Comparison of ENCODE assay signal across 8 cellular contexts in the genomic region with DNA sequence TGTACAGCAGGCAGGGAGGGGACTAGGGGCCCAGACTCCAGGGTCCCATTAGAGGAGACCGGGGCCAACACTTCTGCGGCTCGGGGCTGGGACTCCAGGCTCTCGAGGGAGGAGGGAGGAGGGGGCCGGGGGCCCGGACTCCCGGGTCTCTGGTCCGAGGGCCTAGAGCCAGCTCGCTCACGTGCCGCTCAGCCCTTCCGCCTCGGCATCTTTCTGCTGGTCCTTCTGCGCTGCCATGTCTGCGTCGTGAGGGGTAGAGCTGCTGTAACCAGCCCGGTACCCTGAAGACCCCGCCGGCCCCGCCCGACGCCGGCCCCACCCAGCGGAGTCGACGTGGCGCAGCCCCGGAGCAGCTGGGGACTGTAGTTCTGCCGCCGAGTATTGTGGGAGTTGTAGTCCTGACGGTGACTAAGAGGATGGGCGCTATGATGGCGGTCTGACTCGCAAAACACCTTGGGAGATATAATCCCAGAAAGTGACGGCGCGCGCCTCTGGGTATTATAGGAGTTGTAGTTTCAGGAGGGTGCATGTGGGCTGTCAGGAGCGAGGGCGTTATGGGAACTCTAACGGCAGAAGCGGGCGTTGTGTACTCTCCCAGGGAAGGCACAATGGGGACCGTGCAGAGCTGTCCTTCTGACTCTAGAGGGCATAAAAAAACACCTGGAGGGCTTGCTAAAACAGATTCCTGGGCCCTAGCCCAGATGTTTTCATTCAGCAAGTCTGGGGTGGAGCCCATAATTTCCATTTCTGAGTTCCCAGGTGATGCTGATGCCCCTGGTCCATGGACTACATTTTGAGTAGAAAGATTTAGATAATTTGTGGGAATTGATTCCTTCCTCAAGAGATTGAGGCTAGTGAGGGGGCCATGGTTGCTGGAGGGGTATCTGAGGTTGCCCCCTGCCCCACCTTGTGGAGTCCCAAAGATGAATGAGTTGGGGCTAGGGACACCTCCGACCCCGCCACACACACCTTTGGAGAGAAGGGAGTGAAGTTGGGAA. TPM values are rescaled to one million over a fixed set of nuclear protein-coding genes. Genes with fewer than 3 reads are reported as not detected.
DNase-seq lines count a peak whose midpoint lies in the region; ATAC-seq and TF ChIP-seq lines count a peak whose summit lies in the region.

A gene with protein sequence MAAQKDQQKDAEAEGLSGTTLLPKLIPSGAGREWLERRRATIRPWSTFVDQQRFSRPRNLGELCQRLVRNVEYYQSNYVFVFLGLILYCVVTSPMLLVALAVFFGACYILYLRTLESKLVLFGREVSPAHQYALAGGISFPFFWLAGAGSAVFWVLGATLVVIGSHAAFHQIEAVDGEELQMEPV (minus strand): TSS at position 266 of the 998 bp plus-strand sequence. CDS start 29 bp downstream, at position 237.

- WGBS in adipose tissue, 3 donors, result 4 to 5% (median 5%) methylated on average over 46 of the region's 46 CpGs
- 5 to 11% (median 7%) methylated on average over 18 to 46 of the region's 46 CpGs for WGBS in heart left ventricle, 4 donors
- 5 to 12% methylated on average over 17 to 45 of the region's 46 CpGs for WGBS in upper lobe of left lung, 2 donors

- H3K4me3 ChIP-seq in heart left ventricle, result peak within 1 kb of the TSS; percentile 74 to 99 (median 95)
- peak within 1 kb of the TSS; percentile 82 to 99 (median 94) for H3K4me3 ChIP-seq in upper lobe of left lung

- CTCF ChIA-PET in T-cell (lab: Charles Lee), result interaction anchor here in 1 of 2 donors (1.5 kb wide), 1 partner anchor 84 kb away, joined by 3 read pairs; no protein-coding TSS in a partner anchor

- H3K9me3 ChIP-seq in heart left ventricle (no peaks in the 10 kb centered on the region), upper lobe of left lung (no peaks in the 10 kb centered on the region)

- H3K36me3 Mint-ChIP-seq in T-cell, result peaks cover 9% of the 10 kb centered on the region

- H3K27ac Mint-ChIP-seq in T-cell, result peak within 1 kb of the TSS; percentile 88 to 91

- H3K4me3 Mint-ChIP-seq in T-cell, result peak within 1 kb of the TSS; percentile 81 to 92 (median 84)

- H3K27ac ChIP-seq in adipose tissue (ENCODE audit: low read depth, low read length) (no peak within 1 kb of the TSS), heart left ventricle (peak within 1 kb of the TSS; percentile 60 to 94 (median 88)), upper lobe of left lung (peak within 1 kb of the TSS; percentile 88 to 94 (median 94))

- TF ChIP-seq CTCF in GM12873 (IDR thresholded peaks at IDR 0.05; ENCODE audit: insufficient read depth, low read depth, low read length, missing control alignments) (peak; percentile 55), heart left ventricle (IDR thresholded peaks at IDR 0.05) (peak in 4 of 12 donors; percentile 7 to 17 (median 14)), upper lobe of left lung (IDR thresholded peaks at IDR 0.05) (peak in 1 of 6 experiments; percentile 13)

- peak; percentile 80 for DNase-seq in NCI-H1436 treated with DMSO at 0.1 percent for 48 hours (lab: John Stamatoyannopoulos, UW)
- peak; percentile 75 to 93 (median 86) for DNase-seq in T-cell
- peak; percentile 90 to 93 (median 92) for DNase-seq in heart left ventricle
- peak; percentile 89 to 99 (median 93) for DNase-seq in posterior cingulate gyrus
- DNase-seq in upper lobe of left lung, result peak; percentile 95 to 97

- no peaks in the 10 kb centered on the region for H3K27me3 Mint-ChIP-seq in T-cell

- peaks cover 0 to 20% (median 5%) of the 10 kb centered on the region in 9 donors for H3K36me3 ChIP-seq in heart left ventricle
- H3K36me3 ChIP-seq in upper lobe of left lung, result peaks cover 0 to 24% (median 10%) of the 10 kb centered on the region in 4 donors

- peaks cover 3 to 28% (median 17%) of the 10 kb centered on the region in 12 donors for H3K4me1 ChIP-seq in heart left ventricle
- H3K4me1 ChIP-seq in upper lobe of left lung, result peaks cover 12 to 21% (median 20%) of the 10 kb centered on the region in 4 donors

- H3K27me3 ChIP-seq in heart left ventricle, result no peaks in the 10 kb centered on the region
- H3K27me3 ChIP-seq in upper lobe of left lung, result no peaks in the 10 kb centered on the region

- ATAC-seq in HG02763 (IDR thresholded peaks at IDR 0.05; ENCODE audit: unreplicated experiment) (peak; percentile 79), T-cell (replicated peaks in 1 of 4) (peak; percentile 92 to 95 (median 94)), heart left ventricle (peak; percentile 88 to 93 (median 91)), upper lobe of left lung (ENCODE audit: low FRiP score in 2 of 2) (peak; percentile 93 to 97)

- H3K4me1 Mint-ChIP-seq in T-cell, result peaks cover 18 to 20% (median 18%) of the 10 kb centered on the region in 3 donors

- no peaks in the 10 kb centered on the region for H3K9me3 Mint-ChIP-seq in T-cell

- POLR2A ChIA-PET in T-cell (lab: Charles Lee), result interaction anchor here in 1 of 2 donors (0.6 kb wide), 1 partner anchor 34 kb away, joined by 3 read pairs; no protein-coding TSS in a partner anchor

- intact Hi-C loops in heart left ventricle (cut with DNase I), result loop anchor here in 7 of 10 donors (5.0 kb wide), 4 partner anchors 77 to 118 kb away; a partner anchor contains a TSS
- intact Hi-C loops in posterior cingulate gyrus (cut with DNase I), result loop anchor here (2.0 kb wide), 1 partner anchor 101 kb away; no protein-coding TSS in a partner anchor

- no peak for TF ChIP-seq EP300 in upper lobe of left lung (IDR thresholded peaks at IDR 0.05)

- TF ChIP-seq POLR2A in heart left ventricle (IDR thresholded peaks at IDR 0.05), result peak in 1 of 2 donors; percentile 45
- TF ChIP-seq POLR2A in upper lobe of left lung (IDR thresholded peaks at IDR 0.05), result peak in 1 of 4 donors; percentile 4

RNA-seq across cellular contexts. Expression of the gene that starts here (rescaled TPM):
- total RNA-seq in T-cell, result 100 to 1,000 TPM in 4 of 5 donors, 10 to 100 TPM in 1; 67.0 to 143 (median 131) TPM
- 100 to 1,000 TPM; 131 to 208 (median 149) TPM for polyA plus RNA-seq in adipose tissue
- 100 to 1,000 TPM in 3 of 9 donors, 10 to 100 TPM in 6; 43.2 to 128 (median 67.2) TPM for total RNA-seq in heart left ventricle
- 100 to 1,000 TPM in 1 of 2 donors, 10 to 100 TPM in 1; 97.2 to 217 TPM for polyA plus RNA-seq in heart left ventricle
- total RNA-seq in upper lobe of left lung, result 100 to 1,000 TPM in 5 of 6 donors, 10 to 100 TPM in 1; 59.7 to 222 (median 163) TPM
